8 cellular contexts compared by ENCODE assay signal in the genomic region with DNA sequence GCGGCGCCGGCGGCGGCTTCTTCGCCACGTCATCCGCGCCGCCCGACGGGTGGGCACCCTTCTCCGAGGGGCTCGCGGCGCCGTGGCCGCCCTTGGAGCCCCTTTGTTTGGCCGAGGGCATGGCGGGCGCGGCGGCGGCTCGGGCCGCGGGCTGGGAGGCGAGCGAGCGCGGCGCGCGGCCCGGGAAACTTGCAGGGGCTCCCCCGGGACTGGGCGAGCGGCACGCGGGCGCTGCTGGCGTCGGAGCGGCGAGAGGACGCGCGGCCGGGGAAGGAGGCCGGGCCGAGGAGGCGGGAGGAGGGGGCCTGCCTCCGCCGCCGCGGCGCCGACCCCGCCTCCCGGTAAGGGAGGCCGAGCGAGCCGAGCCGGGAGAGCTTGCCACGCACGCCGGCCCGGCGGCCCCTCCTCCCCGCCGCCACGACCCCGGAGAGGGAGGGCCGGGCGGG. TPM values are rescaled to one million over a fixed set of nuclear protein-coding genes. Genes with fewer than 3 reads are reported as not detected.
DNase-seq lines count a peak whose midpoint lies in the region; TF ChIP-seq lines count a peak whose summit lies in the region.

Gene CKAP4, minus strand, starts transcription at position 290 of the 446 bp plus-strand sequence. Its CDS starts 169 bp downstream, at position 121.

- POLR2A ChIA-PET in HEK293T (lab: Yijun Ruan, JAX), result interaction anchor here (0.9 to 1.0 kb wide), 2 partner anchors 14 to 111 kb away, joined by 3 to 4 read pairs; no protein-coding TSS in a partner anchor

- H3K27me3 Mint-ChIP-seq in activated CD4-positive, alpha-beta T cell treated with anti-CD3 and anti-CD28 coated beads, Interleukin-2, amount 10 ng/mL, durations not matched to agents 24 days and 14 days, result peaks cover 12% of the 10 kb centered on the region

- TF ChIP-seq CTCF in GM12865 (IDR thresholded peaks at IDR 0.05; ENCODE audit: insufficient read depth, low read depth, low read length, missing control alignments), result no peak
- TF ChIP-seq CTCF in coronary artery (IDR thresholded peaks at IDR 0.05), result no peak

- DNase-seq in GM12865 (ENCODE audit: low read depth), result peak; percentile 85
- DNase-seq in HEK293T (ENCODE audit: extremely low spot score), result peak; percentile 77
- peak; percentile 40 for DNase-seq in NCI-H1694 (lab: John Stamatoyannopoulos, UW)
- peak; percentile 85 for DNase-seq in activated CD4-positive, alpha-beta T cell treated with anti-CD3 and anti-CD28 coated beads, Interleukin-2, amount 10 ng/mL, durations not matched to agents 24 days and 14 days
- DNase-seq in coronary artery (ENCODE audit: low spot score), result peak; percentile 90
- peak; percentile 96 for DNase-seq in left kidney (ENCODE audit: low read depth, low spot score)
- DNase-seq in stimulated activated CD4-positive, alpha-beta T cell treated with anti-CD3 and anti-CD28 coated beads, Interleukin-2, amount 100 ng/mL, for 24 hours, result peak; percentile 50 to 66
- no peak for DNase-seq in KG1 (lab: John Stamatoyannopoulos, UW)

- CTCF ChIA-PET in HEK293T (lab: Yijun Ruan, JAX), result no interaction called here

- H3K27ac ChIP-seq in coronary artery, result peak within 1 kb of the TSS; percentile 99 to 100

- peak within 1 kb of the TSS; percentile 88 for H3K4me3 ChIP-seq in GM12865 (ENCODE audit: low read depth, low read length)
- peak within 1 kb of the TSS; percentile 99 for H3K4me3 ChIP-seq in coronary artery

- H3K36me3 Mint-ChIP-seq in activated CD4-positive, alpha-beta T cell treated with anti-CD3 and anti-CD28 coated beads, Interleukin-2, amount 10 ng/mL, durations not matched to agents 24 days and 14 days (ENCODE audit: low read depth), result no peaks in the 10 kb centered on the region

- peak within 1 kb of the TSS; percentile 62 for H3K27ac Mint-ChIP-seq in activated CD4-positive, alpha-beta T cell treated with anti-CD3 and anti-CD28 coated beads, Interleukin-2, amount 10 ng/mL, durations not matched to agents 24 days and 14 days

- H3K9me3 Mint-ChIP-seq in activated CD4-positive, alpha-beta T cell treated with anti-CD3 and anti-CD28 coated beads, Interleukin-2, amount 10 ng/mL, durations not matched to agents 24 days and 14 days, result no peaks in the 10 kb centered on the region

- H3K4me1 Mint-ChIP-seq in activated CD4-positive, alpha-beta T cell treated with anti-CD3 and anti-CD28 coated beads, Interleukin-2, amount 10 ng/mL, durations not matched to agents 24 days and 14 days, result peaks cover 9% of the 10 kb centered on the region

- intact Hi-C loops in activated CD4-positive, alpha-beta T cell treated with anti-CD3 and anti-CD28 coated beads, Interleukin-2, amount 10 ng/mL, durations not matched to agents 24 days and 14 days (cut with micrococcal nuclease), result loop anchor here (2.0 to 5.0 kb wide), 3 partner anchors 35 to 110 kb away; partner anchors contain the start of genes POLR3B and TCP11L2

- peak within 1 kb of the TSS; percentile 78 for H3K4me3 Mint-ChIP-seq in activated CD4-positive, alpha-beta T cell treated with anti-CD3 and anti-CD28 coated beads, Interleukin-2, amount 10 ng/mL, durations not matched to agents 24 days and 14 days

TF ChIP-seq in HEK293T, 16 proteins besides CTCF, POLR2A, EP300 and RAD21:
- no peak for TF ChIP-seq SUZ12 (IDR thresholded peaks at IDR 0.05)
- no peak for TF ChIP-seq TARDBP (IDR thresholded peaks at IDR 0.05)
- no peak for TF ChIP-seq BHLHE40 (IDR thresholded peaks at IDR 0.05; ENCODE audit: borderline replicate concordance)
- no peak for TF ChIP-seq CTBP1 (IDR thresholded peaks at IDR 0.05; ENCODE audit: borderline replicate concordance)
- TF ChIP-seq FOXK2 (IDR thresholded peaks at IDR 0.05), result no peak
- no peak for TF ChIP-seq HDGF (IDR thresholded peaks at IDR 0.05; ENCODE audit: borderline replicate concordance)
- TF ChIP-seq ZNF384 (IDR thresholded peaks at IDR 0.05), result no peak
- TF ChIP-seq SP1 (IDR thresholded peaks at IDR 0.05), result no peak
- no peak for TF ChIP-seq L3MBTL2 (conservative IDR thresholded peaks at IDR 0.05)
- TF ChIP-seq NFRKB (IDR thresholded peaks at IDR 0.05), result no peak
- no peak for TF ChIP-seq FOXM1 (IDR thresholded peaks at IDR 0.05; ENCODE audit: borderline replicate concordance)
- no peak; the same call in 1 of the 2 replicates for TF ChIP-seq LEF1 (IDR thresholded peaks at IDR 0.05; ENCODE audit: borderline replicate concordance)

RNA-seq across cellular contexts. Expression of gene CKAP4, which starts in this region (rescaled TPM):
- total RNA-seq in activated CD4-positive, alpha-beta T cell treated with anti-CD3 and anti-CD28 coated beads, Interleukin-2, amount 10 ng/mL, durations not matched to agents 24 days and 14 days, result 6.7 and 7.7 TPM in 2 replicates
